ENCODE assay signal across 23 cellular contexts in genomic region chr4:128718793-128719192, GRCh38.
DNase-seq lines count a peak whose midpoint lies in the region; ATAC-seq, FAIRE-seq and TF ChIP-seq lines count a peak whose summit lies in the region.
"Had no signal": no experiment of that assay in that cellular context is flagged by ENCODE, and none has a peak within 500 bp of the region (broad histone marks: within the 10 kb centered on the region; RNA-seq: fewer than 3 reads in every experiment).

No MANE protein-coding gene starts in this region.

- WGBS in trophoblast cell (ENCODE audit: extremely low coverage, insufficient coverage, insufficient read length): no CpG with 5 or more reads among the region's 1 CpG
- 0% methylated on average over 1 of the region's 1 CpG for WGBS in HepG2 (ENCODE audit: low lambda C conversion rate)

- H3K36me3 ChIP-seq in fibroblast of lung (ENCODE audit: control insufficient read depth, insufficient read depth, low read length): no peaks in the 10 kb centered on the region
- no peaks in the 10 kb centered on the region for H3K36me3 ChIP-seq in trophoblast cell (ENCODE audit: control insufficient read depth in 1 of 2, insufficient read depth in 2 of 2, low read length in 2 of 2)
- H3K36me3 ChIP-seq in HepG2 (replicated peaks in 1 of 2; ENCODE audit: control insufficient read depth in 1 of 2, insufficient read depth in 2 of 2, low read length in 2 of 2): no peaks in the 10 kb centered on the region
- H3K36me3 ChIP-seq: BE2C, SJSA1 had no signal

- H3K4me1 ChIP-seq in fibroblast of lung (ENCODE audit: control insufficient read depth, extremely low read depth, insufficient read depth, low read length): no peaks in the 10 kb centered on the region
- H3K4me1 ChIP-seq in trophoblast cell (ENCODE audit: control insufficient read depth in 1 of 2, insufficient read depth in 2 of 2, low read length in 2 of 2): peaks cover 0 to 4% of the 10 kb centered on the region in 2 experiments
- H3K4me1 ChIP-seq in HepG2 (ENCODE audit: insufficient read depth, low read length): no peaks in the 10 kb centered on the region
- H3K4me1 ChIP-seq: BE2C, psoas muscle, SJSA1 had no signal

- H3K79me1 ChIP-seq in trophoblast cell (ENCODE audit: low read length): peaks cover 7% of the 10 kb centered on the region

- H3K9ac ChIP-seq in fibroblast of lung (ENCODE audit: insufficient read depth, low read length) (no peak overlapping the region), trophoblast cell (ENCODE audit: low read length) (no peak overlapping the region), HepG2 (ENCODE audit: insufficient read depth, low read depth, low read length) (no peak overlapping the region)

- no peak overlapping the region for H3K14ac ChIP-seq in trophoblast cell (ENCODE audit: low read length)

- no peak overlapping the region for H3K18ac ChIP-seq in trophoblast cell (ENCODE audit: low read length)

- H3K27ac ChIP-seq in fibroblast of lung (ENCODE audit: insufficient read depth, low read length): no peak overlapping the region
- no peak overlapping the region for H3K27ac ChIP-seq in trophoblast cell (ENCODE audit: low read depth, low read length)
- H3K27ac ChIP-seq in HepG2 (ENCODE audit: extremely low read length, insufficient read depth, low read length): no peak overlapping the region
- H3K27ac ChIP-seq: psoas muscle, SJSA1 had no signal

- TF ChIP-seq CTCF in AG09309 (IDR thresholded peaks at IDR 0.05; ENCODE audit: control insufficient read depth, insufficient read depth, low read depth, low read length, missing control alignments) (no peak), fibroblast of lung (conservative IDR thresholded peaks at IDR 0.05 in 1 of 2, IDR thresholded peaks at IDR 0.05 in 1 of 2; ENCODE audit: low read depth in 1 of 2, low read length in 2 of 2) (no peak), HepG2 (CRISPR knock-in tag; IDR thresholded peaks at IDR 0.05) (no peak)

- H3K4me3 ChIP-seq in AG09309 (ENCODE audit: control insufficient read depth, low read depth, low read length) (no peak overlapping the region), fibroblast of lung (replicated peaks in 1 of 4; ENCODE audit: control extremely low read depth in 1 of 4, insufficient read depth in 1 of 4, low read depth in 3 of 4, low read length in 4 of 4) (no peak overlapping the region), trophoblast cell (ENCODE audit: low read depth, low read length) (no peak overlapping the region), HepG2 (replicated peaks in 1 of 3; ENCODE audit: insufficient read depth in 1 of 3, low read depth in 2 of 3, low read length in 3 of 3) (no peak overlapping the region)
- H3K4me3 ChIP-seq: psoas muscle, SJSA1 had no signal

- H3K9me3 ChIP-seq in fibroblast of lung (ENCODE audit: control insufficient read depth, insufficient read depth, low read depth, low read length) (no peaks in the 10 kb centered on the region), trophoblast cell (ENCODE audit: insufficient read depth, low read depth, low read length) (no peaks in the 10 kb centered on the region), HepG2 (ENCODE audit: low read length) (no peaks in the 10 kb centered on the region)
- H3K9me3 ChIP-seq: BE2C, psoas muscle, SJSA1 had no signal

- BruUV-seq in HepG2 (replicated peaks; lab: Mats Ljungman, UMichigan): no TSS peak

- TF ChIP-seq EP300 in HepG2 (IDR thresholded peaks at IDR 0.05; ENCODE audit: low read depth in 2 of 2, low read length in 2 of 2): no peak
- TF ChIP-seq EP300 in HepG2 (CRISPR knock-in tag; IDR thresholded peaks at IDR 0.05; ENCODE audit: borderline replicate concordance): no peak

- peak overlapping the region; percentile 32 for H3K4me2 ChIP-seq in fibroblast of lung (ENCODE audit: extremely low read depth, insufficient read depth, low read length)
- no peak overlapping the region for H3K4me2 ChIP-seq in trophoblast cell (ENCODE audit: low read length)
- no peak overlapping the region for H3K4me2 ChIP-seq in HepG2 (ENCODE audit: low read depth, low read length)

- H4K12ac ChIP-seq in trophoblast cell (ENCODE audit: low read depth, low read length): no peak overlapping the region

- POLR2A ChIA-PET in HepG2 (lab: Yijun Ruan, JAX): no interaction called here

- no peak overlapping the region for H4K8ac ChIP-seq in trophoblast cell (ENCODE audit: low read depth, low read length)

- intact Hi-C loops in HepG2 (cut with micrococcal nuclease; ENCODE audit: unreplicated experiment): no loop called here

- no peak for ATAC-seq in HepG2
- ATAC-seq: activated CD4-positive, alpha-beta T cell treated with anti-CD3 and anti-CD28 coated beads for 36 hours; psoas muscle had no signal

- peak overlapping the region; percentile 36 for H4K91ac ChIP-seq in trophoblast cell (ENCODE audit: low read depth, low read length)

- no peaks in the 10 kb centered on the region for H4K20me1 ChIP-seq in fibroblast of lung (ENCODE audit: control insufficient read depth, extremely low read depth, insufficient read depth, low read length)
- H4K20me1 ChIP-seq in HepG2 (ENCODE audit: insufficient read depth, low read length): no peaks in the 10 kb centered on the region

- CTCF ChIA-PET in HepG2 (lab: Yijun Ruan, JAX; ENCODE audit: low intra/inter-chr PET ratio, low total read pairs): no interaction called here

- in situ Hi-C loops in HepG2 (cut with HindIII; ENCODE audit: extremely low pct_ligation_motif_present, low pct_unique_long_range_greater_than_20kb): no loop called here

- FAIRE-seq in HepG2 (lab: Jason Lieb, UNC): no peak
- FAIRE-seq: D721Med, urothelium cell line had no signal

- H2AFZ ChIP-seq in fibroblast of lung (ENCODE audit: low read length) (no peak overlapping the region), trophoblast cell (ENCODE audit: insufficient read depth, low read length, poor library complexity) (no peak overlapping the region), HepG2 (ENCODE audit: low read length) (no peak overlapping the region)

- H3K23ac ChIP-seq in trophoblast cell (ENCODE audit: low read length): no peak overlapping the region

- TF ChIP-seq POLR2A in HepG2 (IDR thresholded peaks at IDR 0.05; ENCODE audit: insufficient read depth in 1 of 2, low read depth in 2 of 2, low read length in 2 of 2): no peak

- H2BK5ac ChIP-seq in trophoblast cell (ENCODE audit: low read depth, low read length, poor library complexity): no peak overlapping the region

- no peak overlapping the region for H3K4ac ChIP-seq in trophoblast cell (ENCODE audit: low read depth, low read length)

- H3K27me3 ChIP-seq in fibroblast of lung (ENCODE audit: control insufficient read depth, insufficient read depth, low read length) (no peaks in the 10 kb centered on the region), trophoblast cell (ENCODE audit: insufficient read depth, low read length) (no peaks in the 10 kb centered on the region), HepG2 (ENCODE audit: control insufficient read depth in 1 of 2, insufficient read depth in 2 of 2, low read length in 2 of 2) (no peaks in the 10 kb centered on the region)
- H3K27me3 ChIP-seq: BE2C, SJSA1 had no signal

- TF ChIP-seq RAD21 in HepG2 (CRISPR knock-in tag; IDR thresholded peaks at IDR 0.05): no peak

- H2AK5ac ChIP-seq in trophoblast cell (ENCODE audit: low read length): no peak overlapping the region

- no peak overlapping the region for H2BK120ac ChIP-seq in trophoblast cell (ENCODE audit: insufficient read depth, low read length, poor library complexity)

- H3K79me2 ChIP-seq in fibroblast of lung (ENCODE audit: control insufficient read depth, insufficient read depth, low read length) (no peaks in the 10 kb centered on the region), trophoblast cell (ENCODE audit: control insufficient read depth, insufficient read depth, low read length, poor library complexity) (no peaks in the 10 kb centered on the region), HepG2 (ENCODE audit: insufficient read depth, low read length) (no peaks in the 10 kb centered on the region)

- H2BK12ac ChIP-seq in trophoblast cell (ENCODE audit: low read length): peak overlapping the region; percentile 70

- DNase-seq in AG09309 (ENCODE audit: low read depth): peak; percentile 61
- peak; percentile 17 for DNase-seq in NCI-H446 treated with DMSO at 0.1 percent for 48 hours (lab: John Stamatoyannopoulos, UW)
- DNase-seq in fibroblast of lung (ENCODE audit: low read depth in 2 of 2): peak; percentile 40 to 90
- DNase-seq in trophoblast cell: peak in 1 of 2 donors; percentile 59
- DNase-seq in NCI-H2029 treated with DMSO at 0.1 percent for 48 hours (lab: John Stamatoyannopoulos, UW): no peak
- no peak for DNase-seq in NK-92 (lab: John Stamatoyannopoulos, UW; ENCODE audit: unreplicated experiment)
- DNase-seq in iPS-NIHi11 (ENCODE audit: low spot score): no peak
- no peak for DNase-seq in HepG2 (ENCODE audit: low spot score)
- DNase-seq: activated CD4-positive, alpha-beta T cell treated with anti-CD3 and anti-CD28 coated beads for 36 hours; activated naive CD4-positive, alpha-beta T cell treated with Interleukin-2 at 50 U/mL for 16 hours; BE2C; foreskin melanocyte; H9; MM.1S; naive B cell; NCI-H187 treated with DMSO at 0.1 percent for 48 hours; NCI-H524 treated with DMSO at 0.1 percent for 48 hours; psoas muscle; stimulated activated naive CD4-positive, alpha-beta T cell treated with Interleukin-2 at 50 U/mL for 16 hours; T-helper 9 cell had no signal

TF ChIP-seq in HepG2, 621 proteins besides CTCF, POLR2A, EP300 and RAD21:
- TF ChIP-seq ZBTB39 (CRISPR knock-in tag; IDR thresholded peaks at IDR 0.05): no peak
- no peak for TF ChIP-seq ZNF790 (CRISPR knock-in tag; IDR thresholded peaks at IDR 0.05; ENCODE audit: borderline replicate concordance)
TF ChIP-seq in HepG2: peak in this region for 0.

Comparison
In these comparisons a context has a peak if more than half of its experiments do, and no peak if none do; other contexts are left out.
1. DNase-seq: peak in AG09309 (single experiment), NCI-H446 treated with DMSO at 0.1 percent for 48 hours (single experiment) and fibroblast of lung (2 of 2); none in NCI-H2029 treated with DMSO at 0.1 percent for 48 hours (single experiment), NK-92 (single experiment), iPS-NIHi11 (single experiment) and HepG2 (single experiment).